29 cellular contexts compared by ENCODE assay signal in the genomic region with DNA sequence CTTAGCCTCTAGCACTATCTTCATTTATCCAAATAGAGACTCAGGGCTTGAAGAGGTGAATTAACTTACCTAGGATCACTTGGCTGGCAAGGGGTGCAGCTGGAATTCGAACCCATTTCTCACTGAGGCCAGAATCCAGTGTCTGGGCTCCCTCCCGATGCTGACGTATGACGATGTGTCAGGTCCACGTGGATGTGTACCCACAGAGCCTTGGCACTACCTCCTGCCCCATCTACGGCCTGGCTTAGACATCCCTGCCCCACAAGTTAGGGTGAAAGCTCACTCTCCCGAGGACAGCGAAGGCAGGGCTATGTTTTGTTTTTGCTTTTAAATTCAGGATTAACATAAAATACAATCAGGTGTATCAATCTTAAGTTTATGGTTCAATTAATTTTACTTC.
"Had no signal": no experiment of that assay in that cellular context is flagged by ENCODE, and none has a peak within 500 bp of the region (broad histone marks: within the 10 kb centered on the region; RNA-seq: fewer than 3 reads in every experiment).

No MANE protein-coding gene starts in this region.

- H3K27me3 Mint-ChIP-seq: naive B cell; naive thymus-derived CD8-positive, alpha-beta T cell; natural killer cell treated with Interleukin-12 subunit alpha and Interleukin-12 subunit beta and Interleukin-15 and Interleukin-18, amount 100 ng/mL, for 72 hours; progenitor cell of endocrine pancreas; stimulated activated naive B cell treated with anti-CD40 and anti-IgM and Interleukin-4, amounts not matched to agents 10 μg/mL and 1 μg/mL and 100 μg/mL, for 72 hours; stimulated activated naive CD8-positive, alpha-beta T cell treated with anti-CD3 and anti-CD28 coated beads, Interleukin-15, amount 100 ng/mL, for 72 hours; type B pancreatic cell had no signal

- H3K4me1 Mint-ChIP-seq: stimulated activated effector memory CD8-positive, alpha-beta T cell treated with anti-CD3 and anti-CD28 coated beads, Interleukin-12 subunit alpha, Interleukin-12 subunit beta, amount 100 ng/mL, for 72 hours; stimulated activated naive CD8-positive, alpha-beta T cell treated with anti-CD3 and anti-CD28 coated beads, Interleukin-15, amount 100 ng/mL, for 72 hours had no signal

- H3K9me3 ChIP-seq: ovary, psoas muscle, right lobe of liver, thoracic aorta, tibial artery, transverse colon, upper lobe of right lung, uterus had no signal

- H3K9ac ChIP-seq: neural progenitor cell, parathyroid adenoma had no signal

- H3K36me3 Mint-ChIP-seq: natural killer cell treated with Interleukin-12 subunit alpha and Interleukin-12 subunit beta and Interleukin-15 and Interleukin-18, amount 100 ng/mL, for 72 hours; neural progenitor cell; type B pancreatic cell had no signal

- H3K27ac Mint-ChIP-seq: natural killer cell treated with Interleukin-12 subunit alpha and Interleukin-12 subunit beta and Interleukin-15 and Interleukin-18, amount 100 ng/mL, for 72 hours; nephron progenitor cell; neural progenitor cell; progenitor cell of endocrine pancreas; stimulated activated effector memory CD8-positive, alpha-beta T cell treated with anti-CD3 and anti-CD28 coated beads, Interleukin-12 subunit alpha, Interleukin-12 subunit beta, amount 100 ng/mL, for 72 hours; stimulated activated naive B cell treated with anti-CD40 and anti-IgM and Interleukin-4, amounts not matched to agents 10 μg/mL and 1 μg/mL and 100 μg/mL, for 72 hours; stimulated activated naive CD8-positive, alpha-beta T cell treated with anti-CD3 and anti-CD28 coated beads, Interleukin-15, amount 100 ng/mL, for 72 hours; type B pancreatic cell had no signal

- H2AFZ ChIP-seq: neural progenitor cell, parathyroid adenoma had no signal

- H3K36me3 ChIP-seq: neural progenitor cell, ovary, right lobe of liver, thoracic aorta, tibial artery, transverse colon, upper lobe of right lung, uterus had no signal

- H3K4me1 ChIP-seq: neural progenitor cell, parathyroid adenoma, right lobe of liver, upper lobe of right lung, uterus had no signal

- H3K27ac ChIP-seq: neural progenitor cell, ovary, parathyroid adenoma, psoas muscle, right lobe of liver, skin epidermis, thoracic aorta, tibial artery, transverse colon, upper lobe of right lung, uterus had no signal

- DNase-seq: naive B cell; naive thymus-derived CD8-positive, alpha-beta T cell; nephron progenitor cell; occipital lobe; ovary; posterior cingulate gyrus; psoas muscle; right cardiac atrium; right lobe of liver; stimulated activated CD4-positive, alpha-beta T cell treated with anti-CD3 and anti-CD28 coated beads, Interleukin-15, amount 100 ng/mL, for 24 hours; stimulated activated CD4-positive, alpha-beta T cell treated with anti-CD3 and anti-CD28 coated beads, Interleukin-2, amount 100 ng/mL, for 24 hours; stimulated activated CD4-positive, alpha-beta T cell treated with anti-CD3 and anti-CD28 coated beads, Interleukin-2, amount 100 ng/mL, for 48 hours; stimulated activated CD4-positive, alpha-beta T cell treated with anti-CD3 and anti-CD28 coated beads, Interleukin-4, amount 100 ng/mL, for 24 hours; stimulated activated naive B cell treated with anti-CD40 and anti-IgM and Interleukin-4, amounts not matched to agents 10 μg/mL and 1 μg/mL and 100 μg/mL, for 72 hours; stimulated activated naive CD8-positive, alpha-beta T cell treated with anti-CD3 and anti-CD28 coated beads, Interleukin-15, amount 100 ng/mL, for 72 hours; stimulated activated naive CD8-positive, alpha-beta T cell treated with anti-CD3 and anti-CD28 coated beads, Interleukin-15, Interleukin-2, amounts not matched to agents 100 U/mL and 50 U/mL, for 24 hours; substantia nigra; tibial artery; transverse colon; upper lobe of right lung; uterus had no signal

- H3K4me3 Mint-ChIP-seq: naive B cell; naive thymus-derived CD8-positive, alpha-beta T cell; natural killer cell treated with Interleukin-12 subunit alpha and Interleukin-12 subunit beta and Interleukin-15 and Interleukin-18, amount 100 ng/mL, for 72 hours; nephron progenitor cell; neural progenitor cell; stimulated activated effector memory CD8-positive, alpha-beta T cell treated with anti-CD3 and anti-CD28 coated beads, Interleukin-12 subunit alpha, Interleukin-12 subunit beta, amount 100 ng/mL, for 72 hours; stimulated activated naive B cell treated with anti-CD40 and anti-IgM and Interleukin-4, amounts not matched to agents 10 μg/mL and 1 μg/mL and 100 μg/mL, for 72 hours; stimulated activated naive CD8-positive, alpha-beta T cell treated with anti-CD3 and anti-CD28 coated beads, Interleukin-15, amount 100 ng/mL, for 72 hours; type B pancreatic cell had no signal

- H3K9me3 Mint-ChIP-seq: naive B cell; naive thymus-derived CD8-positive, alpha-beta T cell; natural killer cell treated with Interleukin-12 subunit alpha and Interleukin-12 subunit beta and Interleukin-15 and Interleukin-18, amount 100 ng/mL, for 72 hours; nephron progenitor cell; neural progenitor cell; stimulated activated effector memory CD8-positive, alpha-beta T cell treated with anti-CD3 and anti-CD28 coated beads, Interleukin-12 subunit alpha, Interleukin-12 subunit beta, amount 100 ng/mL, for 72 hours; stimulated activated naive B cell treated with anti-CD40 and anti-IgM and Interleukin-4, amounts not matched to agents 10 μg/mL and 1 μg/mL and 100 μg/mL, for 72 hours; stimulated activated naive CD8-positive, alpha-beta T cell treated with anti-CD3 and anti-CD28 coated beads, Interleukin-15, amount 100 ng/mL, for 72 hours; type B pancreatic cell had no signal

- H3K4me3 ChIP-seq: neural progenitor cell, ovary, psoas muscle, right lobe of liver, skin epidermis, thoracic aorta, tibial artery, transverse colon, upper lobe of right lung, uterus had no signal

- ATAC-seq: naive thymus-derived CD8-positive, alpha-beta T cell; natural killer cell treated with Interleukin-12 subunit alpha and Interleukin-12 subunit beta and Interleukin-15 and Interleukin-18, amount 100 ng/mL, for 72 hours; right lobe of liver; stimulated activated effector memory CD8-positive, alpha-beta T cell treated with anti-CD3 and anti-CD28 coated beads, Interleukin-12 subunit alpha, Interleukin-12 subunit beta, amount 100 ng/mL, for 72 hours; stimulated activated naive B cell treated with anti-CD40 and anti-IgM and Interleukin-4, amounts not matched to agents 10 μg/mL and 1 μg/mL and 100 μg/mL, for 72 hours; stimulated activated naive CD8-positive, alpha-beta T cell treated with anti-CD3 and anti-CD28 coated beads, Interleukin-15, amount 100 ng/mL, for 72 hours; stimulated activated naive CD8-positive, alpha-beta T cell treated with anti-CD3 and anti-CD28 coated beads, Interleukin-15, Interleukin-2, amounts not matched to agents 100 U/mL and 50 U/mL, for 24 hours; upper lobe of right lung had no signal

- H3K4me2 ChIP-seq: neural progenitor cell had no signal

- H3K27me3 ChIP-seq: neural progenitor cell, ovary, right lobe of liver, tibial artery, transverse colon, upper lobe of right lung, uterus had no signal
